Comparison of ENCODE assay signal across 1 cellular context in genomic region chr4:155491336-155492131, GRCh38.
TF ChIP-seq lines count a peak whose summit lies in the region.

No MANE protein-coding gene starts in this region.

TF ChIP-seq in WTC11, 78 proteins besides CTCF, POLR2A, EP300 and RAD21 (continued from another document):
- TF ChIP-seq STAT6 (CRISPR knock-in tag; conservative IDR thresholded peaks at IDR 0.05; ENCODE audit: low read depth), result no peak
- no peak for TF ChIP-seq MYBL2 (CRISPR knock-in tag; IDR thresholded peaks at IDR 0.05)
